In genomic region chr1:167249702-167250101, GRCh38 we compare ENCODE assay signal across 14 cellular contexts. TPM values are rescaled to one million over a fixed set of nuclear protein-coding genes. Genes with fewer than 3 reads are reported as not detected.
DNase-seq lines count a peak whose midpoint lies in the region; ATAC-seq and TF ChIP-seq lines count a peak whose summit lies in the region.
"Had no signal": no experiment of that assay in that cellular context is flagged by ENCODE, and none has a peak within 500 bp of the region (broad histone marks: within the 10 kb centered on the region; RNA-seq: fewer than 3 reads in every experiment).

No MANE protein-coding gene starts in this region.

- H3K36me3 ChIP-seq in Caco-2 (ENCODE audit: control insufficient read depth, insufficient read depth, low read length), result no peaks in the 10 kb centered on the region
- H3K36me3 ChIP-seq: SJCRH30, stomach had no signal

- no peaks in the 10 kb centered on the region for H3K27me3 Mint-ChIP-seq in Caco-2 (ENCODE audit: insufficient read depth, unreplicated experiment)
- H3K27me3 Mint-ChIP-seq in central memory CD8-positive, alpha-beta T cell, result no peaks in the 10 kb centered on the region
- H3K27me3 Mint-ChIP-seq in activated T-helper 1 cell treated with anti-CD3 and anti-CD28 coated beads, Interleukin-12 subunit alpha, Interleukin-12 subunit beta, Interleukin-2, Interleukin-4 antibody, amounts not matched to agents 30 ng/mL and 10 ng/mL and 1 ng/mL, durations not matched to agents 14 hours and 24 hours and 36 hours (ENCODE audit: insufficient read depth), result no peaks in the 10 kb centered on the region

- no peaks in the 10 kb centered on the region for H3K9me3 ChIP-seq in Caco-2
- H3K9me3 ChIP-seq: SJCRH30, stomach had no signal

- H3K36me3 Mint-ChIP-seq in Caco-2 (ENCODE audit: insufficient read depth, unreplicated experiment), result no peaks in the 10 kb centered on the region
- H3K36me3 Mint-ChIP-seq in central memory CD8-positive, alpha-beta T cell (ENCODE audit: insufficient read depth), result no peaks in the 10 kb centered on the region
- peaks cover 6% of the 10 kb centered on the region for H3K36me3 Mint-ChIP-seq in activated T-helper 1 cell treated with anti-CD3 and anti-CD28 coated beads, Interleukin-12 subunit alpha, Interleukin-12 subunit beta, Interleukin-2, Interleukin-4 antibody, amounts not matched to agents 30 ng/mL and 10 ng/mL and 1 ng/mL, durations not matched to agents 14 hours and 24 hours and 36 hours (ENCODE audit: low read depth)

- CTCF ChIA-PET in Caco-2 (lab: Charles Lee), result no interaction called here

- BruUV-seq in Caco-2 (replicated peaks; lab: Mats Ljungman, UMichigan), result no TSS peak

- H3K4me1 ChIP-seq in Caco-2, result peaks cover 33% of the 10 kb centered on the region
- H3K4me1 ChIP-seq: SJCRH30 had no signal

- POLR2A ChIA-PET in Caco-2 (lab: Charles Lee), result no interaction called here

- H3K4me3 Mint-ChIP-seq in Caco-2 (ENCODE audit: unreplicated experiment), result no peak overlapping the region
- no peak overlapping the region for H3K4me3 Mint-ChIP-seq in central memory CD8-positive, alpha-beta T cell
- no peak overlapping the region for H3K4me3 Mint-ChIP-seq in activated T-helper 1 cell treated with anti-CD3 and anti-CD28 coated beads, Interleukin-12 subunit alpha, Interleukin-12 subunit beta, Interleukin-2, Interleukin-4 antibody, amounts not matched to agents 30 ng/mL and 10 ng/mL and 1 ng/mL, durations not matched to agents 14 hours and 24 hours and 36 hours

- TF ChIP-seq CTCF in Caco-2 (IDR thresholded peaks at IDR 0.05; ENCODE audit: insufficient read depth in 1 of 2, low read depth in 1 of 2, low read length in 1 of 2, severe bottlenecking in 1 of 2, unreplicated experiment in 1 of 2), result no peak

- no peaks in the 10 kb centered on the region for H3K27me3 ChIP-seq in Caco-2 (replicated peaks; ENCODE audit: control insufficient read depth, insufficient read depth, low read length)
- H3K27me3 ChIP-seq: SJCRH30, stomach had no signal

- no peak for DNase-seq in Caco-2
- no peak for DNase-seq in central memory CD8-positive, alpha-beta T cell (ENCODE audit: low spot score in 2 of 2)
- DNase-seq in activated T-helper 1 cell treated with anti-CD3 and anti-CD28 coated beads, Interleukin-12 subunit alpha, Interleukin-12 subunit beta, Interleukin-2, Interleukin-4 antibody, amounts not matched to agents 30 ng/mL and 10 ng/mL and 1 ng/mL, durations not matched to agents 14 hours and 24 hours and 36 hours (ENCODE audit: low spot score), result no peak
- DNase-seq in NCI-H748 (lab: John Stamatoyannopoulos, UW; ENCODE audit: unreplicated experiment), result no peak
- DNase-seq in COR-L47 (lab: John Stamatoyannopoulos, UW), result no peak
- DNase-seq in NCI-H1417 (lab: John Stamatoyannopoulos, UW), result no peak
- DNase-seq: effector memory CD4-positive, alpha-beta T cell; NCI-H526 treated with DMSO at 0.1 percent for 48 hours; retina; SJCRH30; stimulated activated CD4-positive, alpha-beta T cell treated with anti-CD3 and anti-CD28 coated beads, Interleukin-4, amount 100 ng/mL, for 24 hours; stomach had no signal

- H3K4me3 ChIP-seq in Caco-2 (ENCODE audit: low read depth, low read length), result no peak overlapping the region
- H3K4me3 ChIP-seq: SJCRH30, stomach had no signal

- H3K27ac Mint-ChIP-seq in Caco-2 (ENCODE audit: unreplicated experiment), result peak overlapping the region; percentile 24
- H3K27ac Mint-ChIP-seq in central memory CD8-positive, alpha-beta T cell (ENCODE audit: low read depth), result peak overlapping the region; percentile 0
- H3K27ac Mint-ChIP-seq in activated T-helper 1 cell treated with anti-CD3 and anti-CD28 coated beads, Interleukin-12 subunit alpha, Interleukin-12 subunit beta, Interleukin-2, Interleukin-4 antibody, amounts not matched to agents 30 ng/mL and 10 ng/mL and 1 ng/mL, durations not matched to agents 14 hours and 24 hours and 36 hours, result no peak overlapping the region

- intact Hi-C loops in Caco-2 (cut with micrococcal nuclease; ENCODE audit: unreplicated experiment), result no loop called here
- intact Hi-C loops in activated T-helper 1 cell treated with anti-CD3 and anti-CD28 coated beads, Interleukin-12 subunit alpha, Interleukin-12 subunit beta, Interleukin-2, Interleukin-4 antibody, amounts not matched to agents 30 ng/mL and 10 ng/mL and 1 ng/mL, durations not matched to agents 14 hours and 24 hours and 36 hours (cut with micrococcal nuclease), result no loop called here

- H3K9me3 Mint-ChIP-seq in Caco-2 (ENCODE audit: unreplicated experiment), result no peaks in the 10 kb centered on the region
- no peaks in the 10 kb centered on the region for H3K9me3 Mint-ChIP-seq in central memory CD8-positive, alpha-beta T cell
- H3K9me3 Mint-ChIP-seq in activated T-helper 1 cell treated with anti-CD3 and anti-CD28 coated beads, Interleukin-12 subunit alpha, Interleukin-12 subunit beta, Interleukin-2, Interleukin-4 antibody, amounts not matched to agents 30 ng/mL and 10 ng/mL and 1 ng/mL, durations not matched to agents 14 hours and 24 hours and 36 hours, result no peaks in the 10 kb centered on the region

- H3K4me1 Mint-ChIP-seq in Caco-2 (ENCODE audit: low read depth, unreplicated experiment), result peaks cover 26% of the 10 kb centered on the region
- peaks cover 24% of the 10 kb centered on the region for H3K4me1 Mint-ChIP-seq in central memory CD8-positive, alpha-beta T cell
- peaks cover 20% of the 10 kb centered on the region for H3K4me1 Mint-ChIP-seq in activated T-helper 1 cell treated with anti-CD3 and anti-CD28 coated beads, Interleukin-12 subunit alpha, Interleukin-12 subunit beta, Interleukin-2, Interleukin-4 antibody, amounts not matched to agents 30 ng/mL and 10 ng/mL and 1 ng/mL, durations not matched to agents 14 hours and 24 hours and 36 hours (ENCODE audit: low read depth)

- ATAC-seq in GM18502 (IDR thresholded peaks at IDR 0.05; ENCODE audit: poor library complexity, unreplicated experiment) (peak; percentile 72), HG02798 (IDR thresholded peaks at IDR 0.05; ENCODE audit: poor library complexity, unreplicated experiment) (peak; percentile 76)
- ATAC-seq in central memory CD8-positive, alpha-beta T cell (replicated peaks; ENCODE audit: extremely low read depth, poor library complexity, severe bottlenecking), result no peak

RNA-seq across cellular contexts. Expression of gene POU2F1, which starts 29.0 kb away (rescaled TPM):
- total RNA-seq in Caco-2 (2022), result 28.3 and 29.6 TPM in 2 replicates
- 20.2 and 24.6 TPM in 2 replicates for total RNA-seq in activated T-helper 1 cell treated with anti-CD3 and anti-CD28 coated beads, Interleukin-12 subunit alpha, Interleukin-12 subunit beta, Interleukin-2, Interleukin-4 antibody, amounts not matched to agents 30 ng/mL and 10 ng/mL and 1 ng/mL, durations not matched to agents 14 hours and 24 hours and 36 hours
